In genomic region chr15:52735231-52736089, GRCh38 we compare ENCODE assay signal across 8 cellular contexts. TPM values are rescaled to one million over a fixed set of nuclear protein-coding genes. Genes with fewer than 3 reads are reported as not detected.
DNase-seq lines count a peak whose midpoint lies in the region; ATAC-seq, FAIRE-seq and TF ChIP-seq lines count a peak whose summit lies in the region.

No MANE protein-coding gene starts in this region.

- no peak overlapping the region for H3K27ac ChIP-seq in endodermal cell (ENCODE audit: low read depth, low read length)

- 42 to 68% methylated on average over 3 to 4 of the region's 4 CpGs for WGBS in endodermal cell (ENCODE audit: insufficient coverage in 1 of 2, insufficient read length in 1 of 2), 2 experiments

- TF ChIP-seq CTCF in BE2C (IDR thresholded peaks at IDR 0.05; ENCODE audit: low read depth, low read length) (peak; percentile 81), endodermal cell (conservative IDR thresholded peaks at IDR 0.05) (peak; percentile 89)

- H3K4me1 ChIP-seq in BE2C (no peaks in the 10 kb centered on the region), endodermal cell (ENCODE audit: control insufficient read depth, insufficient read depth, low read length) (peaks cover 3% of the 10 kb centered on the region)

- FAIRE-seq in HTR-8/SVneo (lab: Jason Lieb, UNC) = no peak

- peaks cover 20% of the 10 kb centered on the region for H3K9me3 Mint-ChIP-seq in endodermal cell

- no peaks in the 10 kb centered on the region for H3K9me3 ChIP-seq in BE2C
- H3K9me3 ChIP-seq in endodermal cell (ENCODE audit: control insufficient read depth, low read length) = no peaks in the 10 kb centered on the region

- no peak overlapping the region for H3K4me3 Mint-ChIP-seq in endodermal cell

- no peak overlapping the region for H3K9ac ChIP-seq in endodermal cell (ENCODE audit: extremely low read depth, low read length, poor library complexity, severe bottlenecking)

- H3K4me1 Mint-ChIP-seq in endodermal cell = peaks cover 10% of the 10 kb centered on the region

- H3K36me3 ChIP-seq in BE2C = no peaks in the 10 kb centered on the region
- no peaks in the 10 kb centered on the region for H3K36me3 ChIP-seq in endodermal cell (ENCODE audit: control insufficient read depth, insufficient read depth, low read length)

- H3K27ac Mint-ChIP-seq in endodermal cell = no peak overlapping the region

- peaks cover 3% of the 10 kb centered on the region for H3K36me3 Mint-ChIP-seq in endodermal cell (ENCODE audit: low read depth)

- H3K4me3 ChIP-seq in BE2C (ENCODE audit: low read depth, low read length) (no peak overlapping the region), endodermal cell (ENCODE audit: low read length) (no peak overlapping the region)

- no peaks in the 10 kb centered on the region for H3K27me3 Mint-ChIP-seq in endodermal cell (ENCODE audit: insufficient read depth)

- peaks cover 27% of the 10 kb centered on the region for H3K27me3 ChIP-seq in BE2C
- H3K27me3 ChIP-seq in endodermal cell (ENCODE audit: control insufficient read depth, insufficient read depth, low read length, poor library complexity, severe bottlenecking) = no peaks in the 10 kb centered on the region

- DNase-seq in BE2C (peak; percentile 64), HTR-8/SVneo (ENCODE audit: insufficient read length, low spot score) (peak; percentile 66), NOMO-1 treated with dmso at 0.1 percent for 144 hours (lab: John Stamatoyannopoulos, UW; ENCODE audit: unreplicated experiment) (peak; percentile 39), endodermal cell (peak; percentile 92), midbrain (lab: John Stamatoyannopoulos, UW) (peak; percentile 79)
- peak; percentile 28 to 49 for DNase-seq in activated CD8-positive, alpha-beta memory T cell treated with anti-CD3 and anti-CD28 coated beads for 4 hours (ENCODE audit: low read depth in 2 of 2)
- peak; percentile 7 for DNase-seq in stimulated activated CD8-positive, alpha-beta memory T cell treated with anti-CD3 and anti-CD28 coated beads, Interleukin-7, amount 100 ng/mL, for 24 hours (ENCODE audit: low read depth)

- peak; percentile 66 for ATAC-seq in GM19328 (IDR thresholded peaks at IDR 0.05; ENCODE audit: unreplicated experiment)

RNA-seq across cellular contexts. Expression of gene ONECUT1, which starts 54.7 kb away (rescaled TPM):
- not detected for polyA plus RNA-seq in BE2C (2012; ENCODE audit: insufficient read depth, insufficient read length, low read depth)
- 1 to 10 TPM; 1.8 to 5.3 TPM for total RNA-seq in endodermal cell
- 5.6 TPM for polyA plus RNA-seq in endodermal cell (2013, experiment 1 of 2)
- polyA plus RNA-seq in endodermal cell (2013, experiment 2 of 2) = 4.6 TPM

RNA-seq across cellular contexts. Expression of gene ATOSA, which starts 56.3 kb away (rescaled TPM):
- 31.6 TPM for polyA plus RNA-seq in BE2C (2012; ENCODE audit: insufficient read depth, insufficient read length, low read depth)
- total RNA-seq in endodermal cell = 10 to 100 TPM; 18.6 to 27.8 TPM
- 18.2 TPM for polyA plus RNA-seq in endodermal cell (2013, experiment 1 of 2)
- polyA plus RNA-seq in endodermal cell (2013, experiment 2 of 2) = 17.5 TPM

Comparison
In these comparisons a context has a peak if more than half of its experiments do, and no peak if none do; other contexts are left out.
1. DNase-seq: peak in every context shown above with its lines; median percentile 92 in endodermal cell; 79 in midbrain; 66 in HTR-8/SVneo; 64 in BE2C; 39 in NOMO-1 treated with dmso at 0.1 percent for 144 hours; 38 in activated CD8-positive, alpha-beta memory T cell treated with anti-CD3 and anti-CD28 coated beads for 4 hours; 7 in stimulated activated CD8-positive, alpha-beta memory T cell treated with anti-CD3 and anti-CD28 coated beads, Interleukin-7, amount 100 ng/mL, for 24 hours.